In the genomic region with DNA sequence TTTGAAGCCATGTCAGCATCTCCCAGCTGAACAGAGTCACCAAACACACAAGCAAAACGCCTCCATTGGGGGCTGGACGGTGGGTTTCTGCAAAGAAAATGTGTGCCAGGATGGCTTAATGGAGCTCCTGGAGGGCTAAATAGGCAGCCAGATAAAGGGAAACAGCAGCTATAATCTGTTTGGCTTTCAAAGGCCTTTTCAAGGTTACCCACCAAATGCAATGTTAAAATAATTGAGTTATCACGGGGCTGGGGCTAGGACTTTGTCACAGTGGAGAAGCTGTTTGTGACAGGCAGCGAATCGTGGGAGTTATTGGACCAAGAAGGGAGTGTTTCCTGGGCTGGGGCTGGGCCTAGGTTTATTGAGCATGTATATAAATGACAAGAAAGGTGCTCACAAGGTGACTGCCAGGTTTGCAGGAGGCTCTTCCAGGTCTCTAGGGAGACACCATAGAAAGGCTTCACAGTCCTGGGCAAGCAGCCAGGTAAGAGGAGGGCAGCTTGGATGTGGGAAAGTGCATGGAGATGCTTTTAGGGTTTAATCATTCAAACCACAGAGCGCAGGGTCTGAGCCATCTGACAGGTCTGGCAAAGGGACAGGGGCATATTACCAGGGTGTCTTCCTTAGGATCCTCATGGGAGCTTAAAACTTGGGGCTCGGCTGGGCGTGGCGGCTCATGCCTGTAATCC, we compare ENCODE assay signal across 16 cellular contexts. TPM values are rescaled to one million over a fixed set of nuclear protein-coding genes. Genes with fewer than 3 reads are reported as not detected.
A peak's percentile ranks its signal among the peaks of the same experiment; 100 is the strongest.
DNase-seq lines count a peak whose midpoint lies in the region; ATAC-seq and TF ChIP-seq lines count a peak whose summit lies in the region.
"Had no signal": no experiment of that assay in that cellular context is flagged by ENCODE, and none has a peak within 500 bp of the region (broad histone marks: within the 10 kb centered on the region; RNA-seq: fewer than 3 reads in every experiment).

No MANE protein-coding gene starts in this region.

- H2AFZ ChIP-seq in GM23248, result no peak overlapping the region

- no peak for ATAC-seq in HG03442 (IDR thresholded peaks at IDR 0.05; ENCODE audit: unreplicated experiment)
- ATAC-seq: activated T-helper 17 cell treated with anti-CD3 and anti-CD28 coated beads, Interleukin-2, amount 50 U/mL, for 72 hours had no signal

- no peaks in the 10 kb centered on the region for H3K79me2 ChIP-seq in GM23248 (ENCODE audit: insufficient read depth)

- in situ Hi-C loops in GM23248 (cut with MboI), result no loop called here

- H3K4me3 ChIP-seq in AG04449 (ENCODE audit: low read depth, low read length), result no peak overlapping the region
- H3K4me3 ChIP-seq in GM23248, result no peak overlapping the region
- H3K4me3 ChIP-seq: BLaER1, cardiac muscle cell, skin epidermis had no signal

- peak; percentile 28 for DNase-seq in AG04449 (ENCODE audit: low read depth, low spot score)
- DNase-seq in GM23248, result peak; percentile 76
- peak; percentile 83 for DNase-seq in NCI-H226
- peak; percentile 16 for DNase-seq in epithelial cell of prostate (ENCODE audit: low read depth, low spot score)
- DNase-seq in NOMO-1 (lab: John Stamatoyannopoulos, UW; ENCODE audit: unreplicated experiment in 2 of 2), result no peak
- no peak for DNase-seq in NK-92 (lab: John Stamatoyannopoulos, UW; ENCODE audit: unreplicated experiment)
- DNase-seq in activated CD4-positive, alpha-beta T cell treated with anti-CD3 and anti-CD28 coated beads for 4 hours, result no peak
- DNase-seq: activated CD4-positive, alpha-beta T cell treated with anti-CD3 and anti-CD28 coated beads for 48 hours; erythroblast; NCI-H510A; trophoblast cell had no signal

- POLR2A ChIA-PET in AG04449 (lab: Yijun Ruan, JAX), result interaction anchor here (0.6 kb wide), 1 partner anchor 1640 kb away, joined by 3 read pairs; no protein-coding TSS in a partner anchor

- no peak overlapping the region for H3K4me2 ChIP-seq in GM23248 (ENCODE audit: unreplicated experiment)
- H3K4me2 ChIP-seq: BLaER1 had no signal

- TF ChIP-seq CTCF in AG04449 (IDR thresholded peaks at IDR 0.05; ENCODE audit: insufficient read depth, low read length, missing control alignments), result no peak

- H3K36me3 ChIP-seq in GM23248 (ENCODE audit: low read depth), result no peaks in the 10 kb centered on the region
- H3K36me3 ChIP-seq: BLaER1, cardiac muscle cell had no signal

- no peaks in the 10 kb centered on the region for H3F3A ChIP-seq in GM23248 (ENCODE audit: insufficient read depth)

- H3K27ac ChIP-seq in GM23248, result no peak overlapping the region
- no peak overlapping the region for H3K27ac ChIP-seq in epithelial cell of prostate
- H3K27ac ChIP-seq: BLaER1, cardiac muscle cell, skin epidermis had no signal

- no peaks in the 10 kb centered on the region for H3K9me3 ChIP-seq in GM23248 (ENCODE audit: low read depth)

- WGBS in GM23248 (ENCODE audit: low coverage in 1 of 2, low lambda C conversion rate in 2 of 2, missing lambda C conversion rate in 2 of 2), 2 experiments, result 73 to 74% methylated on average over 8 to 9 of the region's 9 CpGs

- H3K27me3 ChIP-seq in GM23248 (replicated peaks; ENCODE audit: insufficient read depth), result no peaks in the 10 kb centered on the region
- H3K27me3 ChIP-seq: BLaER1 had no signal

- no peaks in the 10 kb centered on the region for H4K20me1 ChIP-seq in GM23248 (ENCODE audit: insufficient read depth)
- H4K20me1 ChIP-seq: BLaER1 had no signal

- CTCF ChIA-PET in AG04449 (lab: Yijun Ruan, JAX), result interaction anchor here (0.6 to 1.9 kb wide), 6 partner anchors 13 to 572 kb away, joined by 3 to 6 read pairs (median 4); a partner anchor contains a TSS

- 0 out of 2 replicates have a peak, but pooled peaks cover 5% of the 10 kb centered on the region for H3K4me1 ChIP-seq in GM23248 (ENCODE audit: insufficient read depth)
- H3K4me1 ChIP-seq: BLaER1 had no signal

- H3K9me2 ChIP-seq in GM23248 (ENCODE audit: insufficient read depth), result no peaks in the 10 kb centered on the region

- no peak overlapping the region for H3K9ac ChIP-seq in GM23248
- H3K9ac ChIP-seq: BLaER1 had no signal

RNA-seq across cellular contexts. Expression of a gene that starts 28.3 kb away (rescaled TPM):
- total RNA-seq in GM23248 (2014; rRNA removed; shearing (Covaris generic)), result not detected in 2 replicates
- not detected in 2 replicates for polyA plus RNA-seq in GM23248 (2016; fragmentation: Nextera tagmentation; extraction: Ambion mirVana)
- total RNA-seq: activated T-helper 17 cell treated with anti-CD3 and anti-CD28 coated beads, Interleukin-2, amount 50 U/mL, for 72 hours had no signal

Comparison
In these comparisons a context has a peak if more than half of its experiments do, and no peak if none do; other contexts are left out.
1. DNase-seq: peak in AG04449 (single experiment), GM23248 (single experiment), NCI-H226 (single experiment) and epithelial cell of prostate (single experiment); none in NOMO-1 (0 of 2), NK-92 (single experiment) and activated CD4-positive, alpha-beta T cell treated with anti-CD3 and anti-CD28 coated beads for 4 hours (0 of 2).